Comparison of ENCODE assay signal across 1 cellular context in genomic region chr3:128177865-128178264, GRCh38.
TF ChIP-seq lines count a peak whose summit lies in the region.

No MANE protein-coding gene starts in this region.

TF ChIP-seq in H1, 55 proteins besides CTCF, POLR2A, EP300 and RAD21:
- TF ChIP-seq MAFK (IDR thresholded peaks at IDR 0.05; ENCODE audit: low read depth, low read length) = peak; percentile 29; the same call in 1 of the 2 replicates
- no peak for TF ChIP-seq TCF12 (IDR thresholded peaks at IDR 0.05; ENCODE audit: low read depth, low read length)
- no peak for TF ChIP-seq BRCA1 (IDR thresholded peaks at IDR 0.05; ENCODE audit: low read depth, low read length)
TF ChIP-seq in H1: peak in this region for 1.
